24 cellular contexts compared by ENCODE assay signal in the genomic region with DNA sequence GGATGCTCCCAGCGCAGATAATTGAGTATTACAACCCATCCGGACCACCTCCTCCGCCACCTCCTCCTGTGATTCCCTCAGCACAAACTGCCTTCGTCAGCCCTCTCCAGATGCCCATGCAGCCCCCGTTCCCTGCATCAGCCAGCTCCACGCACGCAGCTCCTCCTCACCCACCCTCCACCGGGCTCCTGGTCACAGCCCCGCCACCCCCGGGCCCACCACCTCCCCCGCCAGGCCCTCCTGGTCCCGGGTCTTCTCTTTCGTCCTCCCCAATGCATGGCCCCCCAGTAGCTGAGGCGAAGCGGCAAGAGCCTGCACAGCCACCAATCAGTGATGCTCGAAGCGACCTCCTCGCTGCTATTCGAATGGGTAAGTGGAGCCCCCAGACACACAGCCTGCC.
"Had no signal": no experiment of that assay in that cellular context is flagged by ENCODE, and none has a peak within 500 bp of the region (broad histone marks: within the 10 kb centered on the region; RNA-seq: fewer than 3 reads in every experiment).

No MANE protein-coding gene starts in this region.

- H3K27ac ChIP-seq: colonic mucosa, coronary artery, epithelial cell of prostate, esophagus squamous epithelium, foreskin keratinocyte, gastrocnemius medialis, gastroesophageal sphincter, heart left ventricle, heart right ventricle had no signal

- H3K9me3 Mint-ChIP-seq: dendritic cell treated with granulocyte-macrophage colony-stimulating factor and Interleukin-4, amounts not matched to agents 40 ng/mL and 50 ng/mL, for 4 days; effector memory CD8-positive, alpha-beta T cell; endodermal cell had no signal

- H3K27me3 ChIP-seq: colonic mucosa, dorsolateral prefrontal cortex, esophagus squamous epithelium, foreskin keratinocyte, gastrocnemius medialis, gastroesophageal sphincter, heart left ventricle, heart right ventricle had no signal

- H3K4me3 ChIP-seq: colonic mucosa, coronary artery, dorsolateral prefrontal cortex, esophagus squamous epithelium, gastrocnemius medialis, gastroesophageal sphincter, heart left ventricle, heart right ventricle had no signal

- H3K4me3 Mint-ChIP-seq: dendritic cell treated with granulocyte-macrophage colony-stimulating factor and Interleukin-4, amounts not matched to agents 40 ng/mL and 50 ng/mL, for 4 days; effector memory CD8-positive, alpha-beta T cell; endodermal cell had no signal

- H3K9me3 ChIP-seq: colonic mucosa, esophagus squamous epithelium, gastrocnemius medialis, gastroesophageal sphincter, heart left ventricle, heart right ventricle had no signal

- ATAC-seq: effector memory CD8-positive, alpha-beta T cell; esophagus mucosa; foreskin keratinocyte; gastrocnemius medialis; gastroesophageal sphincter; heart left ventricle had no signal

- H3K36me3 ChIP-seq: colonic mucosa had no signal

- H3K4me1 ChIP-seq: colonic mucosa, esophagus squamous epithelium, foreskin keratinocyte, gastrocnemius medialis, gastroesophageal sphincter, heart left ventricle, heart right ventricle had no signal

- H3K27ac Mint-ChIP-seq: dendritic cell treated with granulocyte-macrophage colony-stimulating factor and Interleukin-4, amounts not matched to agents 40 ng/mL and 50 ng/mL, for 4 days; effector memory CD8-positive, alpha-beta T cell; endodermal cell had no signal

- H3K27me3 Mint-ChIP-seq: dendritic cell treated with granulocyte-macrophage colony-stimulating factor and Interleukin-4, amounts not matched to agents 40 ng/mL and 50 ng/mL, for 4 days had no signal

- DNase-seq: colonic mucosa; cortex of kidney; dermis blood vessel endothelial cell; dorsolateral prefrontal cortex; effector CD4-positive, alpha-beta T cell; effector CD8-positive, alpha-beta T cell; effector memory CD4-positive, alpha-beta T cell; effector memory CD8-positive, alpha-beta T cell; endodermal cell; erythroblast; esophagus squamous epithelium; foreskin fibroblast; foreskin keratinocyte; foreskin melanocyte; gastrocnemius medialis; glutamatergic neuron; head of caudate nucleus; heart left ventricle; heart right ventricle had no signal
